8 cellular contexts compared by ENCODE assay signal in the genomic region with DNA sequence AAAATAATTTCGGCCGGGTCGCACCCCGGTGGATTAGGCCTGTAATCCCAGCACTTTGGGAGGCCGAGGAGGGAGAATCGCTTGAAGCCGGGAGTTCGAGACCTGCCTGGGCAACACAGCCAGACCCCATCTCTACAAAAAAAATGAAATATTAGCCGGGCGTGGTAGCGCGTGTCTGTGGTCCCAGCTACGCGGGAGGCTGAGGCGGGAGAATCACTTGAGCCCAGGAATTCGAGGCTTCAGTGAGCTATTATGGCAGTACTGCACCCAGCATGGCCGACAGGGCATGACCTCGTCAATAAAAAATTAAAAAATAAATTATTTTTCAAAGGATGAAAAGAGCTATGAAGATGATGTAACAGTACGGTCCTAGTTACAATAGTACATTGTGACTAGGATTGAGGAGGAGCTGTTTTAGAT. TPM values are rescaled to one million over a fixed set of nuclear protein-coding genes. Genes with fewer than 3 reads are reported as not detected.
DNase-seq lines count a peak whose midpoint lies in the region; ATAC-seq and TF ChIP-seq lines count a peak whose summit lies in the region.

No MANE protein-coding gene starts in this region.

- H3K9me3 ChIP-seq in left ventricle myocardium inferior (replicated peaks) (no peaks in the 10 kb centered on the region), ascending aorta (no peaks in the 10 kb centered on the region), lung (ENCODE audit: control insufficient read depth in 2 of 2, insufficient read depth in 1 of 2, low read length in 1 of 2) (no peaks in the 10 kb centered on the region), vagina (no peaks in the 10 kb centered on the region)

- H3K4me1 ChIP-seq in left ventricle myocardium inferior (peaks cover 23% of the 10 kb centered on the region), ascending aorta (peaks cover 6 to 9% of the 10 kb centered on the region in 2 donors), lung (ENCODE audit: control insufficient read depth in 2 of 2, insufficient read depth in 2 of 2, low read length in 2 of 2) (peaks cover 0 to 4% of the 10 kb centered on the region in 2 donors), vagina (peaks cover 22% of the 10 kb centered on the region)

- H3K36me3 ChIP-seq in left ventricle myocardium inferior (peaks cover 30% of the 10 kb centered on the region), ascending aorta (peaks cover 22 to 30% of the 10 kb centered on the region in 2 donors), lung (ENCODE audit: control insufficient read depth in 2 of 2, insufficient read depth in 2 of 2, low read length in 2 of 2) (peaks cover 5 to 9% of the 10 kb centered on the region in 2 donors), vagina (peaks cover 0 to 28% of the 10 kb centered on the region in 2 donors)

- ATAC-seq in left ventricle myocardium superior (no peak), lung (ENCODE audit: insufficient read depth, low FRiP score) (no peak)

- TF ChIP-seq POLR2A in vagina (IDR thresholded peaks at IDR 0.05) = no peak

- 8 to 12% methylated on average over 19 of the region's 19 CpGs for WGBS in lung, 2 donors

- TF ChIP-seq CTCF in left ventricle myocardium inferior (IDR thresholded peaks at IDR 0.05; ENCODE audit: borderline replicate concordance) (no peak), ascending aorta (IDR thresholded peaks at IDR 0.05) (no peak), lung (IDR thresholded peaks at IDR 0.05; ENCODE audit: control extremely low read depth, extremely low read depth) (no peak), vagina (IDR thresholded peaks at IDR 0.05) (no peak), GM13976 (IDR thresholded peaks at IDR 0.05; ENCODE audit: borderline replicate concordance, control extremely low read depth, extremely low read depth, insufficient read depth, missing control alignments) (no peak)

- in situ Hi-C loops in GM13976 (cut with MboI; ENCODE audit: low sequenced_read_pairs, unreplicated experiment) = no loop called here

- no peaks in the 10 kb centered on the region for H3K27me3 ChIP-seq in left ventricle myocardium inferior (ENCODE audit: low read depth)
- no peaks in the 10 kb centered on the region for H3K27me3 ChIP-seq in ascending aorta
- H3K27me3 ChIP-seq in lung (ENCODE audit: control insufficient read depth, insufficient read depth) = no peaks in the 10 kb centered on the region
- H3K27me3 ChIP-seq in vagina = no peaks in the 10 kb centered on the region

- intact Hi-C loops in left ventricle myocardium inferior (cut with micrococcal nuclease) (no loop called here), left ventricle myocardium superior (cut with micrococcal nuclease) (no loop called here), ascending aorta (cut with DNase I) (no loop called here), vagina (cut with DNase I) (no loop called here)

- H3K4me3 ChIP-seq in left ventricle myocardium inferior = peak overlapping the region; percentile 89
- H3K4me3 ChIP-seq in ascending aorta = peak overlapping the region; percentile 60 to 80
- peak overlapping the region; percentile 89 for H3K4me3 ChIP-seq in lung
- peak overlapping the region; percentile 69 to 77 for H3K4me3 ChIP-seq in vagina

- peak overlapping the region; percentile 84 for H3K27ac ChIP-seq in left ventricle myocardium inferior (replicated peaks)
- H3K27ac ChIP-seq in ascending aorta = peak overlapping the region; percentile 76 to 87
- peak overlapping the region; percentile 86 to 91 for H3K27ac ChIP-seq in lung (ENCODE audit: low read depth in 1 of 2, low read length in 1 of 2)
- H3K27ac ChIP-seq in vagina = peak overlapping the region; percentile 53

- DNase-seq in left ventricle myocardium inferior (no peak), left ventricle myocardium superior (no peak), ascending aorta (ENCODE audit: low spot score in 2 of 2) (no peak), lung (ENCODE audit: low spot score) (no peak), vagina (ENCODE audit: extremely low spot score in 2 of 2) (no peak), GM13976 (ENCODE audit: low spot score) (no peak), iPS-NIHi11 (ENCODE audit: low spot score) (no peak), LoVo (ENCODE audit: low spot score) (no peak)

RNA-seq across cellular contexts. Expression of gene GTF2H3, which starts 0.5 kb away (rescaled TPM):
- 13.9 TPM for total RNA-seq in left ventricle myocardium inferior
- total RNA-seq in left ventricle myocardium superior = 12.2 TPM
- total RNA-seq in ascending aorta = 12.0 TPM
- 10 to 100 TPM; 25.0 to 28.9 TPM for total RNA-seq in lung
- polyA plus RNA-seq in lung = 10 to 100 TPM in 1 of 2 donors, 1 to 10 TPM in 1; 5.6 to 17.4 TPM
- 21.1 TPM for total RNA-seq in vagina

RNA-seq across cellular contexts. Expression of gene EIF2B1, which starts 0.7 kb away (rescaled TPM):
- total RNA-seq in left ventricle myocardium inferior (27.9 TPM), left ventricle myocardium superior (27.5 TPM), ascending aorta (72.2 TPM), lung (10 to 100 TPM; 36.6 to 48.1 TPM), vagina (55.2 TPM)
- 10 to 100 TPM; 25.6 to 29.6 TPM for polyA plus RNA-seq in lung

RNA-seq across cellular contexts. Expression of gene DDX55, which starts 32.3 kb away (rescaled TPM):
- 5.3 TPM for total RNA-seq in left ventricle myocardium inferior
- 7.4 TPM for total RNA-seq in left ventricle myocardium superior
- 26.6 TPM for total RNA-seq in ascending aorta
- 10 to 100 TPM; 21.1 to 22.3 TPM for total RNA-seq in lung
- polyA plus RNA-seq in lung = 10 to 100 TPM; 13.3 to 15.2 TPM
- total RNA-seq in vagina = 16.5 TPM

RNA-seq across cellular contexts. Expression of gene TCTN2, which starts 36.8 kb away (rescaled TPM):
- 3.9 TPM for total RNA-seq in left ventricle myocardium inferior
- total RNA-seq in left ventricle myocardium superior = 3.7 TPM
- 2.7 TPM for total RNA-seq in ascending aorta
- 10 to 100 TPM; 22.3 to 28.2 TPM for total RNA-seq in lung
- 1 to 10 TPM; 5.2 to 6.2 TPM for polyA plus RNA-seq in lung
- 6.1 TPM for total RNA-seq in vagina

RNA-seq across cellular contexts. Expression of gene TMED2, which starts 49.8 kb away (rescaled TPM):
- total RNA-seq in left ventricle myocardium inferior (152 TPM), left ventricle myocardium superior (151 TPM), ascending aorta (103 TPM), lung (100 to 1,000 TPM; 186 to 317 TPM), vagina (110 TPM)
- 100 to 1,000 TPM in 1 of 2 donors, 10 to 100 TPM in 1; 57.7 to 151 TPM for polyA plus RNA-seq in lung
